Comparison of ENCODE assay signal across 1 cellular context in the genomic region with DNA sequence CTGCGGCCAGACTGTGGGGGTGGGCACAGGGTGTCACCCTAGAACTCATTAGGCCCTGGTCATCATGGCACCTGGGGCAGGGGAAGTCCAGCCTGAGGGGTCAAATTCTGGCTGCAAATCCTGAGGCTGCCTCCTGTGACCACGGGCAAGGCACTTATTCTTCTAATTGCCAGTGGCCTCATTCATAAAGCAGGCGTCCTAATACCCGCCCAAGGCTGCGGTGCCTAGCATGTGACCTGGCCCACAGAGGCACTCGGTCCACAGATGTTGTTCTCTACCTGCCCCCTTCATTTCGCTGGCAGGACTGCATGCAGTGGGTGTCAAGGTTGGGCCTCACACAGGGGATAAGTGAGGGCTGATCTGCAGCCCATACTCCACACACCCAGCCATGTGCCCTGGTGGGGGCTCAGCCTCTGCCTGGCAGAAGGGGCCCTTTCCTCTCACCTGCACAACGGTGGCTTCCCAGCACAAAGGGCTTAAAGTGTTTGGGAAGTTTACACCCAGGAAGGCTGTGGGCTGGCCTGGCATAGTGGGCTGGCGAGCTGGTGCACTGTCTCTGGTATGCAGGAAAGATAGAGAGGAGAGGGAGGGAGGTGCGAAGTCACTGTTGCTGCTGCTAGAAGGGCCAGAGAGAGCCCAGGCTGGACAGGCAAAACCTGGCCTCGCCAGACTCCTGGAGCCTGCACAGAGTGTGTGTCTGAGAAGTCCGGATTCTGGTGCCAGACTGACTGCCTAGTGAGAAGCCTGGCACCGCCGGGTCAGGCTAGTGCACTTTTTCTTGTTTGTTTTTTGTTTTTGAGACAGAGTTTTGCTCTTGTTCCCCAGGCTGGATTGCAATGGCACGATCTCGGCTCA.
TF ChIP-seq lines count a peak whose summit lies in the region.

No MANE protein-coding gene starts in this region.

TF ChIP-seq in A549, 52 proteins besides CTCF, POLR2A, EP300 and RAD21 (continued from another document):
- no peak for TF ChIP-seq FOSB (CRISPR knock-in tag; IDR thresholded peaks at IDR 0.05)
- no peak for TF ChIP-seq CHD4 (IDR thresholded peaks at IDR 0.05; ENCODE audit: borderline replicate concordance)
- no peak for TF ChIP-seq HOXB13 (CRISPR knock-in tag; IDR thresholded peaks at IDR 0.05; ENCODE audit: low read depth)
- TF ChIP-seq HOXA7 (CRISPR knock-in tag; IDR thresholded peaks at IDR 0.05) = no peak
- TF ChIP-seq RNF2 (IDR thresholded peaks at IDR 0.05; ENCODE audit: borderline replicate concordance, low read depth) = no peak
- TF ChIP-seq, protein P1, sequence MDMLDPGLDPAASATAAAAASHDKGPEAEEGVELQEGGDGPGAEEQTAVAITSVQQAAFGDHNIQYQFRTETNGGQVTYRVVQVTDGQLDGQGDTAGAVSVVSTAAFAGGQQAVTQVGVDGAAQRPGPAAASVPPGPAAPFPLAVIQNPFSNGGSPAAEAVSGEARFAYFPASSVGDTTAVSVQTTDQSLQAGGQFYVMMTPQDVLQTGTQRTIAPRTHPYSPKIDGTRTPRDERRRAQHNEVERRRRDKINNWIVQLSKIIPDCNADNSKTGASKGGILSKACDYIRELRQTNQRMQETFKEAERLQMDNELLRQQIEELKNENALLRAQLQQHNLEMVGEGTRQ (IDR thresholded peaks at IDR 0.05) = no peak
- TF ChIP-seq, protein P2, sequence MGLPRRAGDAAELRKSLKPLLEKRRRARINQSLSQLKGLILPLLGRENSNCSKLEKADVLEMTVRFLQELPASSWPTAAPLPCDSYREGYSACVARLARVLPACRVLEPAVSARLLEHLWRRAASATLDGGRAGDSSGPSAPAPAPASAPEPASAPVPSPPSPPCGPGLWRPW (IDR thresholded peaks at IDR 0.05) = no peak
- TF ChIP-seq ZNF302 (CRISPR knock-in tag; IDR thresholded peaks at IDR 0.05) = no peak
- TF ChIP-seq, protein P3, sequence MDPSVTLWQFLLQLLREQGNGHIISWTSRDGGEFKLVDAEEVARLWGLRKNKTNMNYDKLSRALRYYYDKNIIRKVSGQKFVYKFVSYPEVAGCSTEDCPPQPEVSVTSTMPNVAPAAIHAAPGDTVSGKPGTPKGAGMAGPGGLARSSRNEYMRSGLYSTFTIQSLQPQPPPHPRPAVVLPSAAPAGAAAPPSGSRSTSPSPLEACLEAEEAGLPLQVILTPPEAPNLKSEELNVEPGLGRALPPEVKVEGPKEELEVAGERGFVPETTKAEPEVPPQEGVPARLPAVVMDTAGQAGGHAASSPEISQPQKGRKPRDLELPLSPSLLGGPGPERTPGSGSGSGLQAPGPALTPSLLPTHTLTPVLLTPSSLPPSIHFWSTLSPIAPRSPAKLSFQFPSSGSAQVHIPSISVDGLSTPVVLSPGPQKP (IDR thresholded peaks at IDR 0.05; ENCODE audit: low read depth, low read length) = no peak
- no peak for TF ChIP-seq RCOR1 (IDR thresholded peaks at IDR 0.05; ENCODE audit: low read depth, low read length)
